7 cellular contexts compared by ENCODE assay signal in the genomic region with DNA sequence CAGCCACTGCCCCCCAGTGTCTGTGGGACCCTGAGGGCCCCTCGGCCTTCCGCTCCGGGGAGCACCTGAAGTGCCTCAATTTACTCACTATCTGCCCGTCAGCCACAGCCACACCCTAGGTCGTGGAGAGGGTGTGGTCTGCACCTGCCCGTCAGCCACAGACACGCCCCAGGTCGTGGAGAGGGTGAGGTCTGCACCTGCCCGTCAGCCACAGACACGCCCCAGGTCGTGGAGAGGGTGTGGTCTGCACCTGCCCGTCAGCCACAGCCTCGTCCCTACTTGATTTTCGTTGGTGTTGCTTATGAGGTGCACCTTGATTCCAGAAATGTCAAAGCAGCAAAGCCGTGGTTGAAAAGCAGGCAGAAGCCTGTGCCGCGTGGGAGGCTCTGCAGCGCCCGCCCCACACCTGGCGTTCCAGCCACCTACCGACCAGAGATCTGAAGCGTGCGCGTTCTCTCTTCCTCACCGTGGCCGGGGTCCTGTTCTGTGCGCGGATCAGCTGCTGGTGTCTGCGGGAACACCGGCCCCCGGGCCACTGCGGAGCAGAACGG.
DNase-seq lines count a peak whose midpoint lies in the region; ATAC-seq and TF ChIP-seq lines count a peak whose summit lies in the region.

No MANE protein-coding gene starts in this region.

- H3K4me3 Mint-ChIP-seq in stimulated activated naive B cell treated with anti-CD40 and anti-IgM and Interleukin-4, amounts not matched to agents 10 μg/mL and 1 μg/mL and 100 μg/mL, for 72 hours, result peak overlapping the region; percentile 76 to 80

- peaks cover 0 to 4% of the 10 kb centered on the region in 2 donors for H3K9me3 Mint-ChIP-seq in stimulated activated naive B cell treated with anti-CD40 and anti-IgM and Interleukin-4, amounts not matched to agents 10 μg/mL and 1 μg/mL and 100 μg/mL, for 72 hours

- peaks cover 26 to 30% of the 10 kb centered on the region in 2 donors for H3K27me3 Mint-ChIP-seq in stimulated activated naive B cell treated with anti-CD40 and anti-IgM and Interleukin-4, amounts not matched to agents 10 μg/mL and 1 μg/mL and 100 μg/mL, for 72 hours

- no peak overlapping the region for H3K4me3 ChIP-seq in KMS-11 (IDR thresholded peaks at IDR 0.05; ENCODE audit: insufficient read depth, low read depth, low read length)
- no peak overlapping the region for H3K4me3 ChIP-seq in gastroesophageal sphincter

- no peaks in the 10 kb centered on the region for H3K9me3 ChIP-seq in gastroesophageal sphincter

- peak overlapping the region; percentile 62 for H2AFZ ChIP-seq in KMS-11 (ENCODE audit: low read depth)

- no peaks in the 10 kb centered on the region for H3K79me2 ChIP-seq in KMS-11 (ENCODE audit: insufficient read depth, low read depth)

- H3K9ac ChIP-seq in KMS-11, result peak overlapping the region; percentile 23; the same call in 1 of the 2 replicates

- DNase-seq in activated CD4-positive, alpha-beta T cell treated with anti-CD3 and anti-CD28 coated beads for 48 hours, result peak; percentile 64
- DNase-seq in stimulated activated naive B cell treated with anti-CD40 and anti-IgM and Interleukin-4, amounts not matched to agents 10 μg/mL and 1 μg/mL and 100 μg/mL, for 72 hours, result no peak
- no peak for DNase-seq in kidney glomerular epithelial cell (lab: John Stamatoyannopoulos, UW)

- H3K27me3 ChIP-seq in KMS-11 (ENCODE audit: insufficient read depth, low read depth), result no peaks in the 10 kb centered on the region
- peaks cover 18% of the 10 kb centered on the region for H3K27me3 ChIP-seq in gastroesophageal sphincter

- TF ChIP-seq CTCF in KMS-11 (conservative IDR thresholded peaks at IDR 0.05; ENCODE audit: low read depth, low read length), result no peak; the same call in 1 of the 2 replicates
- no peak for TF ChIP-seq CTCF in gastroesophageal sphincter (IDR thresholded peaks at IDR 0.05)

- H3K4me1 ChIP-seq in KMS-11 (ENCODE audit: low read depth, poor library complexity, severe bottlenecking) (no peaks in the 10 kb centered on the region), gastroesophageal sphincter (peaks cover 0 to 17% (median 6%) of the 10 kb centered on the region in 3 donors)

- H4K20me1 ChIP-seq in KMS-11 (ENCODE audit: insufficient read depth), result no peaks in the 10 kb centered on the region

- peak; percentile 86 for ATAC-seq in GM19452 (IDR thresholded peaks at IDR 0.05; ENCODE audit: unreplicated experiment)
- ATAC-seq in gastroesophageal sphincter, result peak; percentile 32
- ATAC-seq in stimulated activated naive B cell treated with anti-CD40 and anti-IgM and Interleukin-4, amounts not matched to agents 10 μg/mL and 1 μg/mL and 100 μg/mL, for 72 hours (replicated peaks), result peak; percentile 83 to 95
- no peak for ATAC-seq in GM21367 (IDR thresholded peaks at IDR 0.05; ENCODE audit: unreplicated experiment)

- H3K4me2 ChIP-seq in KMS-11, result peak overlapping the region; percentile 77

- no CpG with 5 or more reads among the region's 33 CpGs for WGBS in gastroesophageal sphincter (ENCODE audit: low coverage in 1 of 2), 2 donors

- TF ChIP-seq EP300 in gastroesophageal sphincter (IDR thresholded peaks at IDR 0.05), result no peak

- H3K36me3 Mint-ChIP-seq in stimulated activated naive B cell treated with anti-CD40 and anti-IgM and Interleukin-4, amounts not matched to agents 10 μg/mL and 1 μg/mL and 100 μg/mL, for 72 hours, result peaks cover 2 to 4% of the 10 kb centered on the region in 2 donors

- H3K27ac ChIP-seq in KMS-11, result no peak overlapping the region
- H3K27ac ChIP-seq in gastroesophageal sphincter, result no peak overlapping the region

- TF ChIP-seq POLR2A in gastroesophageal sphincter (IDR thresholded peaks at IDR 0.05), result no peak

- no peak overlapping the region for H3K27ac Mint-ChIP-seq in stimulated activated naive B cell treated with anti-CD40 and anti-IgM and Interleukin-4, amounts not matched to agents 10 μg/mL and 1 μg/mL and 100 μg/mL, for 72 hours

- peaks cover 14 to 15% of the 10 kb centered on the region in 2 donors for H3K4me1 Mint-ChIP-seq in stimulated activated naive B cell treated with anti-CD40 and anti-IgM and Interleukin-4, amounts not matched to agents 10 μg/mL and 1 μg/mL and 100 μg/mL, for 72 hours

- H3K36me3 ChIP-seq in KMS-11 (ENCODE audit: insufficient read depth) (no peaks in the 10 kb centered on the region), gastroesophageal sphincter (no peaks in the 10 kb centered on the region)
